In genomic region chr10:75910032-75910431, GRCh38 we compare ENCODE assay signal across 10 cellular contexts.
DNase-seq lines count a peak whose midpoint lies in the region; ATAC-seq, FAIRE-seq and TF ChIP-seq lines count a peak whose summit lies in the region.
"Had no signal": no experiment of that assay in that cellular context is flagged by ENCODE, and none has a peak within 500 bp of the region (broad histone marks: within the 10 kb centered on the region; RNA-seq: fewer than 3 reads in every experiment).

No MANE protein-coding gene starts in this region.

- no peaks in the 10 kb centered on the region for H3K27me3 ChIP-seq in ascending aorta
- no peaks in the 10 kb centered on the region for H3K27me3 ChIP-seq in upper lobe of left lung
- H3K27me3 ChIP-seq: BLaER1 had no signal

- H3K4me1 ChIP-seq in ascending aorta (no peaks in the 10 kb centered on the region), kidney (ENCODE audit: control insufficient read depth in 1 of 2, insufficient read depth in 1 of 2, low read depth in 1 of 2, low read length in 2 of 2) (no peaks in the 10 kb centered on the region), upper lobe of left lung (peaks cover 0 to 2% (median 0%) of the 10 kb centered on the region in 4 donors)
- H3K4me1 ChIP-seq: BLaER1 had no signal

- H3K4me3 ChIP-seq in ascending aorta (no peak overlapping the region), kidney (ENCODE audit: low read length in 2 of 2) (no peak overlapping the region), upper lobe of left lung (no peak overlapping the region)
- H3K4me3 ChIP-seq: BLaER1 had no signal

- TF ChIP-seq POLR2A in upper lobe of left lung (IDR thresholded peaks at IDR 0.05): no peak

- intact Hi-C loops in ascending aorta (cut with DNase I): loop anchor here (1.0 kb wide), 1 partner anchor 510 kb away; no protein-coding TSS in a partner anchor
- intact Hi-C loops in kidney (cut with DNase I): loop anchor here (10.0 kb wide), 1 partner anchor 505 kb away; the partner anchor contains the start of gene ZNF503

- H3K36me3 ChIP-seq in ascending aorta: no peaks in the 10 kb centered on the region
- H3K36me3 ChIP-seq in kidney (ENCODE audit: control insufficient read depth in 1 of 2, insufficient read depth in 2 of 2, low read length in 2 of 2): no peaks in the 10 kb centered on the region
- H3K36me3 ChIP-seq in upper lobe of left lung: no peaks in the 10 kb centered on the region
- H3K36me3 ChIP-seq: BLaER1 had no signal

- peak; percentile 57 for FAIRE-seq in kidney (lab: Jason Lieb, UNC)

- 72 to 78% methylated on average over 2 of the region's 2 CpGs for WGBS in upper lobe of left lung, 2 donors

- H3K9ac ChIP-seq in kidney (ENCODE audit: low read length in 2 of 2): no peak overlapping the region
- H3K9ac ChIP-seq: BLaER1 had no signal

- ATAC-seq in upper lobe of left lung (ENCODE audit: low FRiP score in 2 of 2) (no peak), GM21360 (IDR thresholded peaks at IDR 0.05; ENCODE audit: unreplicated experiment) (no peak), GM18858 (IDR thresholded peaks at IDR 0.05; ENCODE audit: unreplicated experiment) (no peak), HG03135 (IDR thresholded peaks at IDR 0.05; ENCODE audit: unreplicated experiment) (no peak)

- no peak for TF ChIP-seq EP300 in upper lobe of left lung (IDR thresholded peaks at IDR 0.05)

- H3K27ac ChIP-seq in ascending aorta: no peak overlapping the region
- no peak overlapping the region for H3K27ac ChIP-seq in kidney (ENCODE audit: low read depth in 2 of 2, low read length in 2 of 2)
- H3K27ac ChIP-seq in upper lobe of left lung: no peak overlapping the region
- H3K27ac ChIP-seq: BLaER1 had no signal

- TF ChIP-seq CTCF in ascending aorta (IDR thresholded peaks at IDR 0.05) (peak; percentile 55 to 65 (median 65)), kidney (IDR thresholded peaks at IDR 0.05; ENCODE audit: borderline replicate concordance, extremely low read depth, insufficient read depth) (peak; percentile 41), upper lobe of left lung (IDR thresholded peaks at IDR 0.05) (peak in 4 of 6 experiments; percentile 29 to 54 (median 51))

- DNase-seq in NCI-H510A treated with DMSO at 0.1 percent for 48 hours (lab: John Stamatoyannopoulos, UW) (peak; percentile 3), NCI-H510A (lab: John Stamatoyannopoulos, UW) (no peak), ascending aorta (ENCODE audit: low spot score in 2 of 2) (no peak), kidney (no peak), upper lobe of left lung (no peak)
- DNase-seq: NCI-H2029 treated with DMSO at 0.1 percent for 48 hours had no signal

- no peaks in the 10 kb centered on the region for H3K9me3 ChIP-seq in ascending aorta
- no peaks in the 10 kb centered on the region for H3K9me3 ChIP-seq in kidney (ENCODE audit: control insufficient read depth in 1 of 2, low read length in 2 of 2)
- no peaks in the 10 kb centered on the region for H3K9me3 ChIP-seq in upper lobe of left lung
- H3K9me3 ChIP-seq: BLaER1 had no signal
